13 cellular contexts compared by ENCODE assay signal in genomic region chr6:111664565-111665039, GRCh38. TPM values are rescaled to one million over a fixed set of nuclear protein-coding genes. Genes with fewer than 3 reads are reported as not detected.
DNase-seq lines count a peak whose midpoint lies in the region; ATAC-seq and TF ChIP-seq lines count a peak whose summit lies in the region.
"Had no signal": no experiment of that assay in that cellular context is flagged by ENCODE, and none has a peak within 500 bp of the region (broad histone marks: within the 10 kb centered on the region; RNA-seq: fewer than 3 reads in every experiment).

No MANE protein-coding gene starts in this region.

- peaks cover 65% of the 10 kb centered on the region for H3K4me1 Mint-ChIP-seq in WTC11
- H3K4me1 Mint-ChIP-seq in stimulated activated effector memory CD8-positive, alpha-beta T cell treated with anti-CD3 and anti-CD28 coated beads, Interleukin-12 subunit alpha, Interleukin-12 subunit beta, amount 100 ng/mL, for 72 hours: peaks cover 28% of the 10 kb centered on the region

- no peaks in the 10 kb centered on the region for H3K27me3 ChIP-seq in mesenchymal stem cell (ENCODE audit: control insufficient read depth in 1 of 2, insufficient read depth in 1 of 2, low read length in 2 of 2)
- H3K27me3 ChIP-seq in WERI-Rb-1 (ENCODE audit: insufficient read depth, low read depth, severe bottlenecking): no peaks in the 10 kb centered on the region

- no peaks in the 10 kb centered on the region; the same call in 1 of the 2 replicates for H3K36me3 Mint-ChIP-seq in WTC11
- H3K36me3 Mint-ChIP-seq in stimulated activated effector memory CD8-positive, alpha-beta T cell treated with anti-CD3 and anti-CD28 coated beads, Interleukin-12 subunit alpha, Interleukin-12 subunit beta, amount 100 ng/mL, for 72 hours: peaks cover 100% of the 10 kb centered on the region

- peaks cover 14% of the 10 kb centered on the region for H3K4me1 ChIP-seq in mesenchymal stem cell (ENCODE audit: control insufficient read depth, insufficient read depth, low read depth, low read length)

- WGBS in mesenchymal stem cell: 95% methylated on average over 6 of the region's 7 CpGs

- no peak overlapping the region for H2AK5ac ChIP-seq in mesenchymal stem cell (ENCODE audit: low read length, severe bottlenecking)

- TF ChIP-seq CTCF in WTC11 (IDR thresholded peaks at IDR 0.05): no peak
- TF ChIP-seq CTCF in WERI-Rb-1 (IDR thresholded peaks at IDR 0.05; ENCODE audit: low read depth, low read length): no peak

- H3K4me3 ChIP-seq in mesenchymal stem cell (ENCODE audit: insufficient read depth in 1 of 2, low read depth in 1 of 2, low read length in 2 of 2) (peak overlapping the region in 1 of 2 experiments; percentile 13), WERI-Rb-1 (ENCODE audit: low read depth, low read length) (no peak overlapping the region)

- POLR2A ChIA-PET in WTC11 (lab: Charles Lee): interaction anchor here (0.7 kb wide), 1 partner anchor 341 kb away, joined by 3 read pairs; no protein-coding TSS in a partner anchor

- H3K27me3 Mint-ChIP-seq in WTC11 (ENCODE audit: low read depth): no peaks in the 10 kb centered on the region
- H3K27me3 Mint-ChIP-seq: naive B cell had no signal

- ATAC-seq in WTC11 (no peak), HG03159 (IDR thresholded peaks at IDR 0.05; ENCODE audit: unreplicated experiment) (no peak)
- ATAC-seq in stimulated activated effector memory CD8-positive, alpha-beta T cell treated with anti-CD3 and anti-CD28 coated beads, Interleukin-12 subunit alpha, Interleukin-12 subunit beta, amount 100 ng/mL, for 72 hours: no peak

- no peaks in the 10 kb centered on the region for H3K9me3 Mint-ChIP-seq in WTC11
- H3K9me3 Mint-ChIP-seq in stimulated activated effector memory CD8-positive, alpha-beta T cell treated with anti-CD3 and anti-CD28 coated beads, Interleukin-12 subunit alpha, Interleukin-12 subunit beta, amount 100 ng/mL, for 72 hours: no peaks in the 10 kb centered on the region
- H3K9me3 Mint-ChIP-seq: H9; naive B cell; T-helper 2 cell treated with Interferon-gamma antibody and Interleukin-4, amounts not matched to agents 5 μg/mL and 100 μg/mL, for 36 hours had no signal

- no peak overlapping the region for H2BK15ac ChIP-seq in mesenchymal stem cell (ENCODE audit: low read depth, poor library complexity, severe bottlenecking)

- no peak overlapping the region for H3K4me3 Mint-ChIP-seq in WTC11
- no peak overlapping the region for H3K4me3 Mint-ChIP-seq in stimulated activated effector memory CD8-positive, alpha-beta T cell treated with anti-CD3 and anti-CD28 coated beads, Interleukin-12 subunit alpha, Interleukin-12 subunit beta, amount 100 ng/mL, for 72 hours
- H3K4me3 Mint-ChIP-seq: T-helper 2 cell treated with Interferon-gamma antibody and Interleukin-4, amounts not matched to agents 5 μg/mL and 100 μg/mL, for 36 hours had no signal

- CTCF ChIA-PET in WTC11 (lab: Charles Lee): interaction anchor here (1.5 kb wide), 1 partner anchor 379 kb away, joined by 5 read pairs; no protein-coding TSS in a partner anchor

- no peak for DNase-seq in WTC11 (ENCODE audit: low spot score)
- peak; percentile 50 for DNase-seq in cerebellum (ENCODE audit: low spot score)
- DNase-seq in mesenchymal stem cell: no peak
- no peak for DNase-seq in stimulated activated effector memory CD8-positive, alpha-beta T cell treated with anti-CD3 and anti-CD28 coated beads, Interleukin-12 subunit alpha, Interleukin-12 subunit beta, amount 100 ng/mL, for 72 hours (ENCODE audit: low spot score in 2 of 2)
- DNase-seq in WERI-Rb-1: no peak
- no peak for DNase-seq in HPDE6-E6E7 (ENCODE audit: extremely low spot score)
- no peak for DNase-seq in NCI-H526 (lab: John Stamatoyannopoulos, UW)
- DNase-seq: H9; naive B cell; NCI-H2029 treated with DMSO at 0.1 percent for 48 hours; stimulated activated CD4-positive, alpha-beta T cell treated with anti-CD3 and anti-CD28 coated beads, Interleukin-4, amount 100 ng/mL, for 24 hours had no signal

- no peak overlapping the region for H3K14ac ChIP-seq in mesenchymal stem cell (ENCODE audit: low read length in 2 of 2)

- no peak overlapping the region for H3K27ac ChIP-seq in mesenchymal stem cell (ENCODE audit: low read length, poor library complexity, severe bottlenecking)
- H3K27ac ChIP-seq in WERI-Rb-1: no peak overlapping the region

- H2BK12ac ChIP-seq in mesenchymal stem cell (ENCODE audit: low read length in 2 of 2): no peak overlapping the region

- H3K4ac ChIP-seq in mesenchymal stem cell (ENCODE audit: low read depth in 1 of 2, low read length in 2 of 2): no peak overlapping the region

- no peak overlapping the region for H3K23ac ChIP-seq in mesenchymal stem cell (ENCODE audit: low read length in 2 of 2)

- no peak overlapping the region for H2BK5ac ChIP-seq in mesenchymal stem cell (ENCODE audit: low read depth, low read length, poor library complexity, severe bottlenecking)

- no peak overlapping the region for H4K91ac ChIP-seq in mesenchymal stem cell (ENCODE audit: low read length)

- no peak overlapping the region for H2BK120ac ChIP-seq in mesenchymal stem cell (ENCODE audit: low read depth, low read length)

- H3K9ac ChIP-seq in mesenchymal stem cell (ENCODE audit: low read length): peak overlapping the region; percentile 35

- peaks cover 1% of the 10 kb centered on the region for H3K79me1 ChIP-seq in mesenchymal stem cell (replicated peaks; ENCODE audit: low read length, poor library complexity, severe bottlenecking)

- H3K36me3 ChIP-seq in mesenchymal stem cell (ENCODE audit: control insufficient read depth in 1 of 2, insufficient read depth in 2 of 2, low read depth in 1 of 2, low read length in 2 of 2) (peaks cover 9 to 53% of the 10 kb centered on the region in 2 experiments), WERI-Rb-1 (peaks cover 3% of the 10 kb centered on the region; the same call in 1 of the 2 replicates)

- H4K8ac ChIP-seq in mesenchymal stem cell (ENCODE audit: low read length): no peak overlapping the region

- no peak overlapping the region for H3K4me2 ChIP-seq in mesenchymal stem cell (ENCODE audit: low read length, poor library complexity, severe bottlenecking)

- no peak overlapping the region for H2AFZ ChIP-seq in mesenchymal stem cell (ENCODE audit: low read depth, low read length)

- H3K9me3 ChIP-seq in mesenchymal stem cell (ENCODE audit: control insufficient read depth, low read length): no peaks in the 10 kb centered on the region
- H3K9me3 ChIP-seq in WERI-Rb-1 (ENCODE audit: severe bottlenecking): no peaks in the 10 kb centered on the region

- no peak overlapping the region for H3K18ac ChIP-seq in mesenchymal stem cell (ENCODE audit: low read depth in 1 of 2, low read length in 2 of 2)

- peak overlapping the region; percentile 67 for H3K27ac Mint-ChIP-seq in WTC11
- peak overlapping the region; percentile 94 for H3K27ac Mint-ChIP-seq in stimulated activated effector memory CD8-positive, alpha-beta T cell treated with anti-CD3 and anti-CD28 coated beads, Interleukin-12 subunit alpha, Interleukin-12 subunit beta, amount 100 ng/mL, for 72 hours
- H3K27ac Mint-ChIP-seq: T-helper 2 cell treated with Interferon-gamma antibody and Interleukin-4, amounts not matched to agents 5 μg/mL and 100 μg/mL, for 36 hours had no signal

TF ChIP-seq in WTC11, 78 proteins besides CTCF, POLR2A, EP300 and RAD21 (continues in another document):
- TF ChIP-seq, protein P1, sequence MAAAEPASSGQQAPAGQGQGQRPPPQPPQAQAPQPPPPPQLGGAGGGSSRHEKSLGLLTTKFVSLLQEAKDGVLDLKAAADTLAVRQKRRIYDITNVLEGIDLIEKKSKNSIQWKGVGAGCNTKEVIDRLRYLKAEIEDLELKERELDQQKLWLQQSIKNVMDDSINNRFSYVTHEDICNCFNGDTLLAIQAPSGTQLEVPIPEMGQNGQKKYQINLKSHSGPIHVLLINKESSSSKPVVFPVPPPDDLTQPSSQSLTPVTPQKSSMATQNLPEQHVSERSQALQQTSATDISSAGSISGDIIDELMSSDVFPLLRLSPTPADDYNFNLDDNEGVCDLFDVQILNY (CRISPR knock-in tag; IDR thresholded peaks at IDR 0.05): no peak
- TF ChIP-seq SOX15 (CRISPR knock-in tag; IDR thresholded peaks at IDR 0.05) (no peak), CREB1 (CRISPR knock-in tag; IDR thresholded peaks at IDR 0.05) (no peak), ATF6 (CRISPR knock-in tag; IDR thresholded peaks at IDR 0.05) (no peak), TEAD1 (CRISPR knock-in tag; IDR thresholded peaks at IDR 0.05) (no peak), TCF7 (CRISPR knock-in tag; IDR thresholded peaks at IDR 0.05; ENCODE audit: low read depth) (no peak), NFE2L1 (CRISPR knock-in tag; IDR thresholded peaks at IDR 0.05) (no peak), NR2C2 (CRISPR knock-in tag; IDR thresholded peaks at IDR 0.05) (no peak), ZNF219 (CRISPR knock-in tag; IDR thresholded peaks at IDR 0.05; ENCODE audit: borderline replicate concordance) (no peak)
- TF ChIP-seq, protein P2, sequence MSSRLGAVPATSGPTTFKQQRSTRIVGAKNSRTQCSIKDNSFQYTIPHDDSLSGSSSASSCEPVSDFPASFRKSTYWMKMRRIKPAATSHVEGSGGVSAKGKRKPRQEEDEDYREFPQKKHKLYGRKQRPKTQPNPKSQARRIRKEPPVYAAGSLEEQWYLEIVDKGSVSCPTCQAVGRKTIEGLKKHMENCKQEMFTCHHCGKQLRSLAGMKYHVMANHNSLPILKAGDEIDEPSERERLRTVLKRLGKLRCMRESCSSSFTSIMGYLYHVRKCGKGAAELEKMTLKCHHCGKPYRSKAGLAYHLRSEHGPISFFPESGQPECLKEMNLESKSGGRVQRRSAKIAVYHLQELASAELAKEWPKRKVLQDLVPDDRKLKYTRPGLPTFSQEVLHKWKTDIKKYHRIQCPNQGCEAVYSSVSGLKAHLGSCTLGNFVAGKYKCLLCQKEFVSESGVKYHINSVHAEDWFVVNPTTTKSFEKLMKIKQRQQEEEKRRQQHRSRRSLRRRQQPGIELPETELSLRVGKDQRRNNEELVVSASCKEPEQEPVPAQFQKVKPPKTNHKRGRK (CRISPR knock-in tag; IDR thresholded peaks at IDR 0.05; ENCODE audit: borderline replicate concordance): no peak

RNA-seq across cellular contexts. Expression of gene TRAF3IP2, which starts 58.9 kb away (rescaled TPM):
- total RNA-seq in WTC11 (2021) (25.8 to 32.3 TPM (median 30.7 TPM) in 3 replicates), cerebellum (7.7 TPM)
- polyA plus RNA-seq in mesenchymal stem cell (2013, experiment 1 of 2): 12.5 TPM
- 13.1 TPM for polyA plus RNA-seq in mesenchymal stem cell (2013, experiment 2 of 2)
